ENCODE assay signal across 24 cellular contexts in the genomic region with DNA sequence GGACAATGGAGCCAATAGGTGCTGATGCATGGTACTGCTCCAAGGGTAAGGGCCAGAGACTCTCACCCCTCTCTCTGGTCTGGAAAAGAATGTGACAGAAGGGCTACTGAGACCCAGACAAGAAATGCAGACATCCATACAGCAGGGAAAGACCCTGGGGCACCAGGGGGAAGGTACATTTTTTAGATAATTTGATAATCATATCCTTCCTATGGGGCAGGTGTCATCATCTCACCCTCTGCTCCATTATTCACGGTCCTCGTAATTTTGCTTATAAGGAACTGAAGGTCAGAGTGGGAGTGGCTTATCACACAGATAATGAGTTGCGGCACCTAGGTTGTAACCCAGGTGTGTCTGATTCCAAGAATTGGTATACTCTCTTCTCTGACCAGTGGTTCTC.
"Had no signal": no experiment of that assay in that cellular context is flagged by ENCODE, and none has a peak within 500 bp of the region (broad histone marks: within the 10 kb centered on the region; RNA-seq: fewer than 3 reads in every experiment).

No MANE protein-coding gene starts in this region.

- ATAC-seq: effector memory CD8-positive, alpha-beta T cell; esophagus mucosa; foreskin keratinocyte; gastrocnemius medialis; gastroesophageal sphincter; heart left ventricle; heart right ventricle had no signal

- H3K9me3 ChIP-seq: colonic mucosa, esophagus muscularis mucosa, esophagus squamous epithelium, gastrocnemius medialis, gastroesophageal sphincter had no signal

- H3K36me3 ChIP-seq: colonic mucosa, esophagus muscularis mucosa, esophagus squamous epithelium, gastrocnemius medialis, gastroesophageal sphincter, heart left ventricle, heart right ventricle had no signal

- DNase-seq: colonic mucosa; cortex of kidney; dermis blood vessel endothelial cell; dorsolateral prefrontal cortex; effector CD4-positive, alpha-beta T cell; effector CD8-positive, alpha-beta T cell; effector memory CD4-positive, alpha-beta T cell; effector memory CD8-positive, alpha-beta T cell; endodermal cell; erythroblast; esophagus squamous epithelium; foreskin fibroblast; foreskin keratinocyte; foreskin melanocyte; gastrocnemius medialis; glutamatergic neuron; head of caudate nucleus; heart left ventricle; heart right ventricle had no signal

- H3K27ac ChIP-seq: colonic mucosa, coronary artery, dorsolateral prefrontal cortex, epithelial cell of prostate, esophagus muscularis mucosa, esophagus squamous epithelium, foreskin keratinocyte, gastrocnemius medialis, gastroesophageal sphincter, heart left ventricle, heart right ventricle had no signal

- H3K4me1 ChIP-seq: colonic mucosa, esophagus muscularis mucosa, esophagus squamous epithelium, foreskin keratinocyte, gastrocnemius medialis, gastroesophageal sphincter, heart left ventricle, heart right ventricle had no signal

- H3K4me3 ChIP-seq: colonic mucosa, coronary artery, dorsolateral prefrontal cortex, esophagus muscularis mucosa, esophagus squamous epithelium, gastrocnemius medialis, gastroesophageal sphincter, heart left ventricle, heart right ventricle had no signal

- H3K27me3 ChIP-seq: colonic mucosa, dorsolateral prefrontal cortex, esophagus muscularis mucosa, esophagus squamous epithelium, gastrocnemius medialis, gastroesophageal sphincter, heart left ventricle, heart right ventricle had no signal
